ENCODE assay signal across 14 cellular contexts in genomic region chr10:95550073-95550672, GRCh38. TPM values are rescaled to one million over a fixed set of nuclear protein-coding genes. Genes with fewer than 3 reads are reported as not detected.
A peak's percentile ranks its signal among the peaks of the same experiment; 100 is the strongest.
DNase-seq lines count a peak whose midpoint lies in the region; ATAC-seq lines count a peak whose summit lies in the region.
"Had no signal": no experiment of that assay in that cellular context is flagged by ENCODE, and none has a peak within 500 bp of the region (broad histone marks: within the 10 kb centered on the region; RNA-seq: fewer than 3 reads in every experiment).

No MANE protein-coding gene starts in this region.

- no peaks in the 10 kb centered on the region for H3K27me3 ChIP-seq in right cardiac atrium (ENCODE audit: control insufficient read depth, insufficient read depth)
- no peaks in the 10 kb centered on the region for H3K27me3 ChIP-seq in stomach smooth muscle (ENCODE audit: control insufficient read depth in 1 of 2, insufficient read depth in 2 of 2, low read length in 2 of 2)

- DNase-seq in NCI-H2029 (lab: John Stamatoyannopoulos, UW): peak; percentile 46
- no peak for DNase-seq in NCI-H2029 treated with DMSO at 0.1 percent for 48 hours (lab: John Stamatoyannopoulos, UW)
- DNase-seq in astrocyte of the hippocampus (ENCODE audit: low read depth, low spot score): peak; percentile 54
- DNase-seq in right cardiac atrium: no peak
- DNase-seq in cerebellar cortex (ENCODE audit: low spot score): no peak
- DNase-seq: activated CD8-positive, alpha-beta memory T cell treated with anti-CD3 and anti-CD28 coated beads for 24 hours; lower lobe of right lung; natural killer cell; NCI-H187 treated with DMSO at 0.1 percent for 48 hours; NCI-H524; T-helper 17 cell had no signal

- H3K4me3 ChIP-seq in right cardiac atrium (ENCODE audit: low read length) (no peak overlapping the region), stomach smooth muscle (ENCODE audit: low read length in 2 of 2) (peak overlapping the region; percentile 62 to 63)
- H3K4me3 ChIP-seq: lower lobe of right lung had no signal

- H3K27ac ChIP-seq in right cardiac atrium (ENCODE audit: low read length) (peak overlapping the region; percentile 12), stomach smooth muscle (ENCODE audit: low read length) (peak overlapping the region; percentile 99)
- H3K27ac ChIP-seq: lower lobe of right lung had no signal

- peak overlapping the region in 1 of 2 donors; percentile 47 for H3K9ac ChIP-seq in stomach smooth muscle (ENCODE audit: low read length in 2 of 2)

- H3K4me1 ChIP-seq in right cardiac atrium (ENCODE audit: control insufficient read depth, insufficient read depth, low read length) (peaks cover 16% of the 10 kb centered on the region), stomach smooth muscle (ENCODE audit: control insufficient read depth, insufficient read depth, low read length) (peaks cover 60% of the 10 kb centered on the region)

- ATAC-seq in right cardiac atrium: peak; percentile 55 to 64
- ATAC-seq in HG02623 (IDR thresholded peaks at IDR 0.05; ENCODE audit: unreplicated experiment): no peak
- no peak for ATAC-seq in GM21528 (IDR thresholded peaks at IDR 0.05; ENCODE audit: low FRiP score, unreplicated experiment)
- ATAC-seq: natural killer cell, T-helper 17 cell had no signal

- intact Hi-C loops in right cardiac atrium (cut with DNase I): loop anchor here in 1 of 4 donors (10.0 kb wide), 1 partner anchor 65 kb away; no protein-coding TSS in a partner anchor

- WGBS in right cardiac atrium: 40% methylated on average over 10 of the region's 10 CpGs

- H3K36me3 ChIP-seq in stomach smooth muscle (ENCODE audit: control insufficient read depth in 2 of 2, insufficient read depth in 2 of 2, low read length in 2 of 2): peaks cover 0 to 3% of the 10 kb centered on the region in 2 donors
- H3K36me3 ChIP-seq: lower lobe of right lung had no signal

- H3K9me3 ChIP-seq in right cardiac atrium (ENCODE audit: control insufficient read depth, low read length) (no peaks in the 10 kb centered on the region), stomach smooth muscle (ENCODE audit: control insufficient read depth in 2 of 2, low read length in 2 of 2) (peaks cover 0 to 2% of the 10 kb centered on the region in 2 donors)

RNA-seq across cellular contexts. Expression of gene SORBS1, which starts 11.0 kb away (rescaled TPM):
- total RNA-seq in right cardiac atrium: 100 to 1,000 TPM; 347 to 511 (median 454) TPM
- polyA plus RNA-seq in right cardiac atrium: 225 TPM

Comparison
In these comparisons a context has a peak if more than half of its experiments do, and no peak if none do; other contexts are left out.
1. DNase-seq: peak in NCI-H2029 (single experiment) and astrocyte of the hippocampus (single experiment); none in NCI-H2029 treated with DMSO at 0.1 percent for 48 hours (single experiment), right cardiac atrium (0 of 3) and cerebellar cortex (single experiment).
2. ATAC-seq: peak in right cardiac atrium (2 of 2); none in HG02623 (single experiment) and GM21528 (single experiment).